Comparison of ENCODE assay signal across 13 cellular contexts in genomic region chr1:62720946-62721554, GRCh38.
A peak's percentile ranks its signal among the peaks of the same experiment; 100 is the strongest.
DNase-seq lines count a peak whose midpoint lies in the region; ATAC-seq, FAIRE-seq and TF ChIP-seq lines count a peak whose summit lies in the region.
"Had no signal": no experiment of that assay in that cellular context is flagged by ENCODE, and none has a peak within 500 bp of the region (broad histone marks: within the 10 kb centered on the region; RNA-seq: fewer than 3 reads in every experiment).

No MANE protein-coding gene starts in this region.

- DNase-seq in GM18507 (ENCODE audit: extremely low spot score, insufficient read length, low read depth) (no peak), NCI-H69 (lab: John Stamatoyannopoulos, UW) (peak; percentile 57), choroid plexus epithelial cell (ENCODE audit: low read depth) (peak; percentile 40), NCI-H2029 treated with DMSO at 0.1 percent for 48 hours (lab: John Stamatoyannopoulos, UW) (no peak), NCI-H526 treated with DMSO at 0.1 percent for 48 hours (lab: John Stamatoyannopoulos, UW) (no peak)
- DNase-seq in activated naive CD8-positive, alpha-beta T cell treated with anti-CD3 and anti-CD28 coated beads, Interleukin-2, amount 50 U/mL, for 24 hours: no peak
- DNase-seq: cerebellar nuclear complex, NCI-H2171, PC-3 had no signal

- peak; percentile 26 for FAIRE-seq in GM18507 (lab: Jason Lieb, UNC)

- no peak overlapping the region for H3K4me3 Mint-ChIP-seq in activated naive CD8-positive, alpha-beta T cell treated with anti-CD3 and anti-CD28 coated beads, Interleukin-2, amount 50 U/mL, for 24 hours
- H3K4me3 Mint-ChIP-seq: CD14-positive monocyte; T-helper 1 cell treated with Interleukin-12 subunit alpha and Interleukin-12 subunit beta and Interleukin-4 antibody, amounts not matched to agents 30 μg/mL and 1 μg/mL, for 36 hours had no signal

- no peaks in the 10 kb centered on the region for H3K27me3 Mint-ChIP-seq in activated naive CD8-positive, alpha-beta T cell treated with anti-CD3 and anti-CD28 coated beads, Interleukin-2, amount 50 U/mL, for 24 hours

- H3K9me3 Mint-ChIP-seq in activated naive CD8-positive, alpha-beta T cell treated with anti-CD3 and anti-CD28 coated beads, Interleukin-2, amount 50 U/mL, for 24 hours: no peaks in the 10 kb centered on the region
- H3K9me3 Mint-ChIP-seq: T-helper 1 cell treated with Interleukin-12 subunit alpha and Interleukin-12 subunit beta and Interleukin-4 antibody, amounts not matched to agents 30 μg/mL and 1 μg/mL, for 36 hours had no signal

- ATAC-seq in activated naive CD8-positive, alpha-beta T cell treated with anti-CD3 and anti-CD28 coated beads, Interleukin-2, amount 50 U/mL, for 24 hours: no peak
- ATAC-seq: PC-3 had no signal

- peaks cover 7% of the 10 kb centered on the region for H3K4me1 Mint-ChIP-seq in activated naive CD8-positive, alpha-beta T cell treated with anti-CD3 and anti-CD28 coated beads, Interleukin-2, amount 50 U/mL, for 24 hours

- peak overlapping the region; percentile 50 for H2AFZ ChIP-seq in neuron (ENCODE audit: low read depth, low read length)

- H3K4me3 ChIP-seq in choroid plexus epithelial cell (ENCODE audit: low read depth, low read length) (no peak overlapping the region), neuron (ENCODE audit: low read length) (no peak overlapping the region)
- H3K4me3 ChIP-seq: suprapubic skin had no signal

- H3K36me3 ChIP-seq in neuron (ENCODE audit: insufficient read depth, low read length): no peaks in the 10 kb centered on the region
- H3K36me3 ChIP-seq: suprapubic skin had no signal

- H3K36me3 Mint-ChIP-seq in activated naive CD8-positive, alpha-beta T cell treated with anti-CD3 and anti-CD28 coated beads, Interleukin-2, amount 50 U/mL, for 24 hours (ENCODE audit: low read depth): no peaks in the 10 kb centered on the region
- H3K36me3 Mint-ChIP-seq: CD14-positive monocyte had no signal

- no peak overlapping the region for H3K27ac Mint-ChIP-seq in activated naive CD8-positive, alpha-beta T cell treated with anti-CD3 and anti-CD28 coated beads, Interleukin-2, amount 50 U/mL, for 24 hours
- H3K27ac Mint-ChIP-seq: T-helper 1 cell treated with Interleukin-12 subunit alpha and Interleukin-12 subunit beta and Interleukin-4 antibody, amounts not matched to agents 30 μg/mL and 1 μg/mL, for 36 hours had no signal

- TF ChIP-seq CTCF in choroid plexus epithelial cell (conservative IDR thresholded peaks at IDR 0.05; ENCODE audit: low read depth, low read length): no peak

- no peaks in the 10 kb centered on the region for H3K27me3 ChIP-seq in neuron (ENCODE audit: insufficient read depth, low read length)
- H3K27me3 ChIP-seq: suprapubic skin had no signal

- H3K9me3 ChIP-seq in neuron (ENCODE audit: low read length): no peaks in the 10 kb centered on the region
- H3K9me3 ChIP-seq: suprapubic skin had no signal

- H3K4me1 ChIP-seq in neuron (ENCODE audit: insufficient read depth, low read length): peaks cover 28% of the 10 kb centered on the region

Comparison
In these comparisons a context has a peak if more than half of its experiments do, and no peak if none do; other contexts are left out.
1. DNase-seq: peak in NCI-H69 (single experiment) and choroid plexus epithelial cell (single experiment); none in GM18507 (single experiment), NCI-H2029 treated with DMSO at 0.1 percent for 48 hours (single experiment), activated naive CD8-positive, alpha-beta T cell treated with anti-CD3 and anti-CD28 coated beads, Interleukin-2, amount 50 U/mL, for 24 hours (single experiment) and NCI-H526 treated with DMSO at 0.1 percent for 48 hours (single experiment).